3 cellular contexts compared by ENCODE assay signal in the genomic region with DNA sequence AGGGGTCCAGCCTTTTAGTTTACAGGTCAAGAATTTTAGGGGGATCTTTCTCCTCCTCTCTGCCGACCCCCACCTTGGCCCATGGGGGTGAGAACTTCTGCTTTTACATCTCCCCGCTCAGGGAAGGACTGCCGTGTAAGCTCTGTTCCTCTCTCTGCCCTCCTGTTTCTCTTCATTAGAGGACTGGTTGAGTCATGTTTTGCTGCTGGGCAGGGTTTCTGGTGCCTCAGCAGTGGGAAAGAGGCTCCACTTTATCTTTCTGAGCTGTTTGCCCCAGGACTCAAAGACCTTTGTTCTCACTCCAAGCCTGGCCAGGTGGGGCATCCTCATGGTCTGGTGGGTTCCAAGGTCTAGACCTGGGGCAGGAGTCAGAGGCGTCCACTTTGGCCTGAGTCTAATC.
TF ChIP-seq lines count a peak whose summit lies in the region.

No MANE protein-coding gene starts in this region.

TF ChIP-seq in HepG2, 621 proteins besides CTCF, POLR2A, EP300 and RAD21 (continues in another document):
- TF ChIP-seq CBX2 (IDR thresholded peaks at IDR 0.05; ENCODE audit: low read depth, low read length) (no peak), CBX2 (CRISPR knock-in tag; IDR thresholded peaks at IDR 0.05; ENCODE audit: low read depth) (no peak), KAT8 (CRISPR knock-in tag; IDR thresholded peaks at IDR 0.05) (no peak), RFXANK (CRISPR knock-in tag; IDR thresholded peaks at IDR 0.05) (no peak), ARNT2 (CRISPR knock-in tag; IDR thresholded peaks at IDR 0.05; ENCODE audit: low read depth) (no peak), TP53 (CRISPR knock-in tag; conservative IDR thresholded peaks at IDR 0.05) (no peak), POGZ (CRISPR knock-in tag; IDR thresholded peaks at IDR 0.05) (no peak), IRF2 (CRISPR knock-in tag; IDR thresholded peaks at IDR 0.05) (no peak), ZNF746 (CRISPR knock-in tag; IDR thresholded peaks at IDR 0.05) (no peak), KLF6 (CRISPR knock-in tag; IDR thresholded peaks at IDR 0.05) (no peak), EHMT2 (IDR thresholded peaks at IDR 0.05; ENCODE audit: borderline replicate concordance, low read depth, low read length) (no peak)
- TF ChIP-seq, protein P1, sequence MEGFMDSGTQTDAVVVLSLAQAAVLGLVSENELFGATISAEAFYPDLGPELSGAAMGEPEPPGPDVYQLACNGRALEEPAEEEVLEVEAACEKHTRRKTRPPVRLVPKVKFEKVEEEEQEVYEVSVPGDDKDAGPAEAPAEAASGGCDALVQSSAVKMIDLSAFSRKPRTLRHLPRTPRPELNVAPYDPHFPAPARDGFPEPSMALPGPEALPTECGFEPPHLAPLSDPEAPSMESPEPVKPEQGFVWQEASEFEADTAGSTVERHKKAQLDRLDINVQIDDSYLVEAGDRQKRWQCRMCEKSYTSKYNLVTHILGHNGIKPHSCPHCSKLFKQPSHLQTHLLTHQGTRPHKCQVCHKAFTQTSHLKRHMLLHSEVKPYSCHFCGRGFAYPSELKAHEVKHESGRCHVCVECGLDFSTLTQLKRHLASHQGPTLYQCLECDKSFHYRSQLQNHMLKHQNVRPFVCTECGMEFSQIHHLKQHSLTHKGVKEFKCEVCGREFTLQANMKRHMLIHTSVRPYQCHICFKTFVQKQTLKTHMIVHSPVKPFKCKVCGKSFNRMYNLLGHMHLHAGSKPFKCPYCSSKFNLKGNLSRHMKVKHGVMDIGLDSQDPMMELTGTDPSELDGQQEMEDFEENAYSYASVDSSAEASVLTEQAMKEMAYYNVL (CRISPR knock-in tag; IDR thresholded peaks at IDR 0.05; ENCODE audit: borderline replicate concordance), result no peak
- TF ChIP-seq, protein P2, sequence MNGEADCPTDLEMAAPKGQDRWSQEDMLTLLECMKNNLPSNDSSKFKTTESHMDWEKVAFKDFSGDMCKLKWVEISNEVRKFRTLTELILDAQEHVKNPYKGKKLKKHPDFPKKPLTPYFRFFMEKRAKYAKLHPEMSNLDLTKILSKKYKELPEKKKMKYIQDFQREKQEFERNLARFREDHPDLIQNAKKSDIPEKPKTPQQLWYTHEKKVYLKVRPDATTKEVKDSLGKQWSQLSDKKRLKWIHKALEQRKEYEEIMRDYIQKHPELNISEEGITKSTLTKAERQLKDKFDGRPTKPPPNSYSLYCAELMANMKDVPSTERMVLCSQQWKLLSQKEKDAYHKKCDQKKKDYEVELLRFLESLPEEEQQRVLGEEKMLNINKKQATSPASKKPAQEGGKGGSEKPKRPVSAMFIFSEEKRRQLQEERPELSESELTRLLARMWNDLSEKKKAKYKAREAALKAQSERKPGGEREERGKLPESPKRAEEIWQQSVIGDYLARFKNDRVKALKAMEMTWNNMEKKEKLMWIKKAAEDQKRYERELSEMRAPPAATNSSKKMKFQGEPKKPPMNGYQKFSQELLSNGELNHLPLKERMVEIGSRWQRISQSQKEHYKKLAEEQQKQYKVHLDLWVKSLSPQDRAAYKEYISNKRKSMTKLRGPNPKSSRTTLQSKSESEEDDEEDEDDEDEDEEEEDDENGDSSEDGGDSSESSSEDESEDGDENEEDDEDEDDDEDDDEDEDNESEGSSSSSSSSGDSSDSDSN (CRISPR knock-in tag; IDR thresholded peaks at IDR 0.05), result no peak

TF ChIP-seq in H1, 55 proteins besides CTCF, POLR2A, EP300 and RAD21:
- TF ChIP-seq TEAD4 (IDR thresholded peaks at IDR 0.05; ENCODE audit: low read depth, low read length) (no peak), JUN (IDR thresholded peaks at IDR 0.05; ENCODE audit: low read depth, low read length) (no peak), KDM4A (IDR thresholded peaks at IDR 0.05; ENCODE audit: low read depth, low read length, severe bottlenecking) (no peak), GABPA (IDR thresholded peaks at IDR 0.05; ENCODE audit: borderline replicate concordance, insufficient read depth, low read length) (no peak), TCF12 (IDR thresholded peaks at IDR 0.05; ENCODE audit: low read depth, low read length) (no peak), PHF8 (conservative IDR thresholded peaks at IDR 0.05; ENCODE audit: low read depth, low read length) (no peak), NRF1 (IDR thresholded peaks at IDR 0.05; ENCODE audit: low read depth, low read length) (no peak), BRCA1 (IDR thresholded peaks at IDR 0.05; ENCODE audit: low read depth, low read length) (no peak), RXRA (IDR thresholded peaks at IDR 0.05; ENCODE audit: insufficient read depth, low read depth, low read length) (no peak), RBBP5 (IDR thresholded peaks at IDR 0.05; ENCODE audit: borderline replicate concordance, low read depth, low read length) (no peak)
- TF ChIP-seq, protein P3, sequence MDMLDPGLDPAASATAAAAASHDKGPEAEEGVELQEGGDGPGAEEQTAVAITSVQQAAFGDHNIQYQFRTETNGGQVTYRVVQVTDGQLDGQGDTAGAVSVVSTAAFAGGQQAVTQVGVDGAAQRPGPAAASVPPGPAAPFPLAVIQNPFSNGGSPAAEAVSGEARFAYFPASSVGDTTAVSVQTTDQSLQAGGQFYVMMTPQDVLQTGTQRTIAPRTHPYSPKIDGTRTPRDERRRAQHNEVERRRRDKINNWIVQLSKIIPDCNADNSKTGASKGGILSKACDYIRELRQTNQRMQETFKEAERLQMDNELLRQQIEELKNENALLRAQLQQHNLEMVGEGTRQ (IDR thresholded peaks at IDR 0.05; ENCODE audit: low read length), result no peak

TF ChIP-seq in SK-N-SH treated with all-trans-retinoic acid at 6 μM for 48 hours, 23 proteins besides CTCF, POLR2A, EP300 and RAD21:
- TF ChIP-seq PATZ1 (CRISPR knock-in tag; IDR thresholded peaks at IDR 0.05; ENCODE audit: borderline replicate concordance) (no peak), SNAI2 (CRISPR knock-in tag; IDR thresholded peaks at IDR 0.05) (no peak), PPARA (CRISPR knock-in tag; IDR thresholded peaks at IDR 0.05; ENCODE audit: borderline replicate concordance) (no peak), TOX (CRISPR knock-in tag; IDR thresholded peaks at IDR 0.05; ENCODE audit: borderline replicate concordance) (no peak), TSHZ2 (CRISPR knock-in tag; IDR thresholded peaks at IDR 0.05) (no peak), POU6F1 (CRISPR knock-in tag; IDR thresholded peaks at IDR 0.05; ENCODE audit: borderline replicate concordance, low read depth) (no peak), ZNF70 (CRISPR knock-in tag; IDR thresholded peaks at IDR 0.05) (no peak), CSDC2 (CRISPR knock-in tag; IDR thresholded peaks at IDR 0.05) (no peak), TCF4 (CRISPR knock-in tag; IDR thresholded peaks at IDR 0.05; ENCODE audit: borderline replicate concordance) (no peak), ARNTL (CRISPR knock-in tag; IDR thresholded peaks at IDR 0.05; ENCODE audit: borderline replicate concordance, low read depth) (no peak), ISL1 (CRISPR knock-in tag; IDR thresholded peaks at IDR 0.05) (no peak)
- TF ChIP-seq, protein P4, sequence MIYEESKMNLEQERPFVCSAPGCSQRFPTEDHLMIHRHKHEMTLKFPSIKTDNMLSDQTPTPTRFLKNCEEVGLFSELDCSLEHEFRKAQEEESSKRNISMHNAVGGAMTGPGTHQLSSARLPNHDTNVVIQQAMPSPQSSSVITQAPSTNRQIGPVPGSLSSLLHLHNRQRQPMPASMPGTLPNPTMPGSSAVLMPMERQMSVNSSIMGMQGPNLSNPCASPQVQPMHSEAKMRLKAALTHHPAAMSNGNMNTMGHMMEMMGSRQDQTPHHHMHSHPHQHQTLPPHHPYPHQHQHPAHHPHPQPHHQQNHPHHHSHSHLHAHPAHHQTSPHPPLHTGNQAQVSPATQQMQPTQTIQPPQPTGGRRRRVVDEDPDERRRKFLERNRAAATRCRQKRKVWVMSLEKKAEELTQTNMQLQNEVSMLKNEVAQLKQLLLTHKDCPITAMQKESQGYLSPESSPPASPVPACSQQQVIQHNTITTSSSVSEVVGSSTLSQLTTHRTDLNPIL (CRISPR knock-in tag; IDR thresholded peaks at IDR 0.05; ENCODE audit: low read depth), result no peak
